ENCODE assay signal across 11 cellular contexts in genomic region chr9:133944746-133945135, GRCh38. TPM values are rescaled to one million over a fixed set of nuclear protein-coding genes. Genes with fewer than 3 reads are reported as not detected.
DNase-seq lines count a peak whose midpoint lies in the region; TF ChIP-seq lines count a peak whose summit lies in the region.
"Had no signal": no experiment of that assay in that cellular context is flagged by ENCODE, and none has a peak within 500 bp of the region (broad histone marks: within the 10 kb centered on the region; RNA-seq: fewer than 3 reads in every experiment).

No MANE protein-coding gene starts in this region.

- H3K9me3 Mint-ChIP-seq in activated naive CD4-positive, alpha-beta T cell treated with anti-CD3 and anti-CD28 coated beads for 36 hours: no peaks in the 10 kb centered on the region
- H3K9me3 Mint-ChIP-seq: activated T-helper 2 cell treated with anti-CD3 and anti-CD28 coated beads, Interferon-gamma antibody, Interleukin-2, Interleukin-4, amounts not matched to agents 10 μg/mL and 5 μg/mL and 100 μg/mL, durations not matched to agents 14 hours and 24 hours and 36 hours had no signal

- H3K4me1 Mint-ChIP-seq in activated naive CD4-positive, alpha-beta T cell treated with anti-CD3 and anti-CD28 coated beads for 36 hours (ENCODE audit: low read depth): no peaks in the 10 kb centered on the region

- no peak for TF ChIP-seq CTCF in WERI-Rb-1 (IDR thresholded peaks at IDR 0.05; ENCODE audit: low read depth, low read length)
- peak in 1 of 4 experiments; percentile 19 for TF ChIP-seq CTCF in prostate gland (IDR thresholded peaks at IDR 0.05)

- H3K36me3 ChIP-seq in WERI-Rb-1 (peaks cover 10% of the 10 kb centered on the region), prostate gland (no peaks in the 10 kb centered on the region)

- H3K27ac ChIP-seq in WERI-Rb-1: peak overlapping the region; percentile 78
- H3K27ac ChIP-seq in prostate gland: no peak overlapping the region

- 66% methylated on average over 13 of the region's 14 CpGs for WGBS in prostate gland

- TF ChIP-seq POLR2A in prostate gland (IDR thresholded peaks at IDR 0.05): no peak

- intact Hi-C loops in prostate gland (cut with DNase I): no loop called here
- intact Hi-C loops in activated naive CD4-positive, alpha-beta T cell treated with anti-CD3 and anti-CD28 coated beads for 36 hours (cut with micrococcal nuclease): no loop called here

- CTCF ChIA-PET in activated naive CD4-positive, alpha-beta T cell treated with anti-CD3 and anti-CD28 coated beads for 36 hours (lab: Charles Lee): no interaction called here

- H3K4me1 ChIP-seq in prostate gland (replicated peaks): no peaks in the 10 kb centered on the region

- no peak overlapping the region for H3K4me3 Mint-ChIP-seq in activated naive CD4-positive, alpha-beta T cell treated with anti-CD3 and anti-CD28 coated beads for 36 hours

- H3K27me3 ChIP-seq in WERI-Rb-1 (ENCODE audit: insufficient read depth, low read depth, severe bottlenecking) (no peaks in the 10 kb centered on the region), prostate gland (replicated peaks; ENCODE audit: insufficient read depth) (no peaks in the 10 kb centered on the region)

- no peaks in the 10 kb centered on the region for H3K27me3 Mint-ChIP-seq in activated naive CD4-positive, alpha-beta T cell treated with anti-CD3 and anti-CD28 coated beads for 36 hours (ENCODE audit: low read depth)

- H3K9me3 ChIP-seq in WERI-Rb-1 (ENCODE audit: severe bottlenecking) (no peaks in the 10 kb centered on the region), prostate gland (no peaks in the 10 kb centered on the region)

- DNase-seq in H4 (ENCODE audit: low spot score) (peak; percentile 71), WERI-Rb-1 (no peak), fibroblast of the conjunctiva (ENCODE audit: low read depth) (peak; percentile 18), prostate gland (ENCODE audit: low spot score) (peak; percentile 33), AG20443 (ENCODE audit: low spot score) (no peak), kidney glomerular epithelial cell (lab: John Stamatoyannopoulos, UW) (no peak), NCI-H2029 treated with DMSO at 0.1 percent for 48 hours (lab: John Stamatoyannopoulos, UW) (no peak)
- DNase-seq in activated naive CD4-positive, alpha-beta T cell treated with anti-CD3 and anti-CD28 coated beads for 36 hours: no peak
- DNase-seq: DMS53, NCI-H2171 treated with DMSO at 0.1 percent for 48 hours had no signal

- no peak overlapping the region for H3K27ac Mint-ChIP-seq in activated naive CD4-positive, alpha-beta T cell treated with anti-CD3 and anti-CD28 coated beads for 36 hours
- H3K27ac Mint-ChIP-seq: activated T-helper 2 cell treated with anti-CD3 and anti-CD28 coated beads, Interferon-gamma antibody, Interleukin-2, Interleukin-4, amounts not matched to agents 10 μg/mL and 5 μg/mL and 100 μg/mL, durations not matched to agents 14 hours and 24 hours and 36 hours had no signal

- H3K4me3 ChIP-seq in WERI-Rb-1 (ENCODE audit: low read depth, low read length) (no peak overlapping the region), prostate gland (no peak overlapping the region)

- H3K36me3 Mint-ChIP-seq in activated naive CD4-positive, alpha-beta T cell treated with anti-CD3 and anti-CD28 coated beads for 36 hours (ENCODE audit: low read depth): no peaks in the 10 kb centered on the region

RNA-seq across cellular contexts. Expression of gene VAV2, which starts 47.4 kb away (rescaled TPM):
- 4.5 and 6.1 TPM in 2 replicates for total RNA-seq in H4 (2014; rRNA removed; shearing (Covaris generic))
- total RNA-seq in prostate gland: 10 to 100 TPM; 13.5 to 19.5 TPM
- 1 to 10 TPM; 3.4 to 3.8 TPM for total RNA-seq in activated naive CD4-positive, alpha-beta T cell treated with anti-CD3 and anti-CD28 coated beads for 36 hours

Comparison
In these comparisons a context has a peak if more than half of its experiments do, and no peak if none do; other contexts are left out.
1. DNase-seq: peak in H4 (single experiment), fibroblast of the conjunctiva (single experiment) and prostate gland (single experiment); none in WERI-Rb-1 (single experiment), activated naive CD4-positive, alpha-beta T cell treated with anti-CD3 and anti-CD28 coated beads for 36 hours (single experiment), AG20443 (single experiment), kidney glomerular epithelial cell (single experiment) and NCI-H2029 treated with DMSO at 0.1 percent for 48 hours (single experiment).